ENCODE assay signal across 21 cellular contexts in genomic region chr16:12155235-12155634, GRCh38.
DNase-seq lines count a peak whose midpoint lies in the region; FAIRE-seq and TF ChIP-seq lines count a peak whose summit lies in the region.
"Had no signal": no experiment of that assay in that cellular context is flagged by ENCODE, and none has a peak within 500 bp of the region (broad histone marks: within the 10 kb centered on the region; RNA-seq: fewer than 3 reads in every experiment).

No MANE protein-coding gene starts in this region.

- H3K27ac ChIP-seq in kidney (ENCODE audit: low read depth in 2 of 2, low read length in 2 of 2) (peak overlapping the region; percentile 3 to 43), thyroid gland (peak overlapping the region in 1 of 3 donors; percentile 0), small intestine (ENCODE audit: low read depth in 1 of 2, low read length in 1 of 2) (no peak overlapping the region)
- H3K27ac ChIP-seq: 22Rv1, A549, HL-60 had no signal

- DNase-seq in NCI-H2227 (lab: John Stamatoyannopoulos, UW; ENCODE audit: unreplicated experiment), result peak; percentile 10
- no peak for DNase-seq in NCI-H2227 treated with DMSO at 0.1 percent for 48 hours (lab: John Stamatoyannopoulos, UW)
- DNase-seq in astrocyte of the cerebellum (ENCODE audit: low read depth), result peak; percentile 28
- no peak for DNase-seq in kidney
- peak; percentile 26 to 54 for DNase-seq in thyroid gland
- DNase-seq in NCI-H510A treated with DMSO at 0.1 percent for 48 hours (lab: John Stamatoyannopoulos, UW), result no peak
- DNase-seq in small intestine, result no peak
- DNase-seq in DMS53 treated with DMSO at 0.1 percent for 48 hours (lab: John Stamatoyannopoulos, UW; ENCODE audit: unreplicated experiment), result no peak
- DNase-seq: AML-193; CD4-positive, alpha-beta memory T cell; DMS153; DMS79 treated with DMSO at 0.1 percent for 48 hours; GF-D8; HCEC 1CT; IMR-90 had no signal

- intact Hi-C loops in kidney (cut with DNase I) (no loop called here), thyroid gland (cut with DNase I) (no loop called here)

- TF ChIP-seq POLR2A in thyroid gland (IDR thresholded peaks at IDR 0.05), result no peak

- FAIRE-seq in kidney (lab: Jason Lieb, UNC) (no peak), small intestine (lab: Jason Lieb, UNC) (no peak)
- FAIRE-seq: A549, GM19239, H54 had no signal

- H3K9me3 ChIP-seq in kidney (ENCODE audit: control insufficient read depth in 1 of 2, low read length in 2 of 2) (no peaks in the 10 kb centered on the region), thyroid gland (no peaks in the 10 kb centered on the region), small intestine (ENCODE audit: control insufficient read depth, low read depth) (no peaks in the 10 kb centered on the region)
- H3K9me3 ChIP-seq: A549 had no signal

- H3K4me1 ChIP-seq in kidney (ENCODE audit: control insufficient read depth in 1 of 2, insufficient read depth in 1 of 2, low read depth in 1 of 2, low read length in 2 of 2) (peaks cover 17 to 20% of the 10 kb centered on the region in 2 donors), thyroid gland (peaks cover 10 to 12% of the 10 kb centered on the region in 2 donors), small intestine (ENCODE audit: control insufficient read depth in 2 of 2, insufficient read depth in 1 of 2, low read depth in 1 of 2, low read length in 1 of 2) (no peaks in the 10 kb centered on the region)
- H3K4me1 ChIP-seq: A549 had no signal

- H3K4me3 ChIP-seq in astrocyte of the cerebellum (ENCODE audit: low read depth, low read length) (no peak overlapping the region), kidney (ENCODE audit: low read length in 2 of 2) (no peak overlapping the region), thyroid gland (replicated peaks in 1 of 3) (no peak overlapping the region), small intestine (ENCODE audit: low read depth in 1 of 2, low read length in 2 of 2) (no peak overlapping the region)
- H3K4me3 ChIP-seq: A549, GM23338 had no signal

- H3K36me3 ChIP-seq in kidney (ENCODE audit: control insufficient read depth in 1 of 2, insufficient read depth in 2 of 2, low read length in 2 of 2) (peaks cover 0 to 8% of the 10 kb centered on the region in 2 donors), thyroid gland (no peaks in the 10 kb centered on the region), small intestine (ENCODE audit: control insufficient read depth in 2 of 2, insufficient read depth in 2 of 2, low read length in 2 of 2) (no peaks in the 10 kb centered on the region)

- no peak overlapping the region for H3K9ac ChIP-seq in kidney (ENCODE audit: low read length in 2 of 2)

- TF ChIP-seq CTCF in astrocyte of the cerebellum (IDR thresholded peaks at IDR 0.05; ENCODE audit: low read depth, low read length, missing control alignments), result no peak
- TF ChIP-seq CTCF in kidney (IDR thresholded peaks at IDR 0.05; ENCODE audit: borderline replicate concordance, extremely low read depth, insufficient read depth), result no peak
- peak in 2 of 6 experiments; percentile 12 for TF ChIP-seq CTCF in thyroid gland (IDR thresholded peaks at IDR 0.05)

- 47 to 48% methylated on average over 6 of the region's 6 CpGs for WGBS in thyroid gland, 2 donors
- 66 to 81% (median 72%) methylated on average over 6 of the region's 6 CpGs for WGBS in small intestine, 3 donors

- no peaks in the 10 kb centered on the region for H3K27me3 ChIP-seq in thyroid gland
- no peaks in the 10 kb centered on the region for H3K27me3 ChIP-seq in small intestine (ENCODE audit: control insufficient read depth in 2 of 2, insufficient read depth in 2 of 2, low read length in 2 of 2)

- in situ Hi-C loops in astrocyte of the cerebellum (cut with HindIII; ENCODE audit: low sequenced_read_pairs), result loop anchor here (25.0 kb wide), 1 partner anchor 107 kb away; no protein-coding TSS in a partner anchor

Comparison
In these comparisons a context has a peak if more than half of its experiments do, and no peak if none do; other contexts are left out.
1. DNase-seq: peak in NCI-H2227 (single experiment), astrocyte of the cerebellum (single experiment) and thyroid gland (2 of 2); none in NCI-H2227 treated with DMSO at 0.1 percent for 48 hours (single experiment), kidney (single experiment), NCI-H510A treated with DMSO at 0.1 percent for 48 hours (single experiment), small intestine (single experiment) and DMS53 treated with DMSO at 0.1 percent for 48 hours (single experiment).
2. H3K27ac ChIP-seq: peak in kidney (2 of 2); none in small intestine (0 of 2).